8 cellular contexts compared by ENCODE assay signal in genomic region chr3:195905970-195906864, GRCh38. TPM values are rescaled to one million over a fixed set of nuclear protein-coding genes. Genes with fewer than 3 reads are reported as not detected.
DNase-seq lines count a peak whose midpoint lies in the region; ATAC-seq and TF ChIP-seq lines count a peak whose summit lies in the region.

No MANE protein-coding gene starts in this region.

- TF ChIP-seq CTCF in Loucy (conservative IDR thresholded peaks at IDR 0.05; ENCODE audit: low read length): no peak

- no peaks in the 10 kb centered on the region for H3K27me3 Mint-ChIP-seq in activated naive CD8-positive, alpha-beta T cell treated with anti-CD3 and anti-CD28 coated beads, Interleukin-2, amount 50 U/mL, for 24 hours
- H3K27me3 Mint-ChIP-seq in naive B cell: no peaks in the 10 kb centered on the region

- peak overlapping the region; percentile 98 for H3K27ac Mint-ChIP-seq in activated naive CD8-positive, alpha-beta T cell treated with anti-CD3 and anti-CD28 coated beads, Interleukin-2, amount 50 U/mL, for 24 hours
- peak overlapping the region; percentile 100 for H3K27ac Mint-ChIP-seq in naive B cell

- H3K36me3 Mint-ChIP-seq in activated naive CD8-positive, alpha-beta T cell treated with anti-CD3 and anti-CD28 coated beads, Interleukin-2, amount 50 U/mL, for 24 hours (ENCODE audit: low read depth): peaks cover 2% of the 10 kb centered on the region
- no peaks in the 10 kb centered on the region for H3K36me3 Mint-ChIP-seq in naive B cell

- H3K9me3 Mint-ChIP-seq in activated naive CD8-positive, alpha-beta T cell treated with anti-CD3 and anti-CD28 coated beads, Interleukin-2, amount 50 U/mL, for 24 hours: no peaks in the 10 kb centered on the region
- H3K9me3 Mint-ChIP-seq in naive B cell: no peaks in the 10 kb centered on the region

- peak overlapping the region; percentile 97 for H3K4me2 ChIP-seq in Loucy (ENCODE audit: low read depth, low read length, poor library complexity, severe bottlenecking)

- H3K9me3 ChIP-seq in Loucy (ENCODE audit: insufficient read depth, low read depth, low read length): no peaks in the 10 kb centered on the region

- peak overlapping the region; percentile 73 for H3K4me3 ChIP-seq in Loucy (ENCODE audit: low read length, poor library complexity, severe bottlenecking)

- peak; percentile 26 for DNase-seq in COLO668 (lab: John Stamatoyannopoulos, UW; ENCODE audit: unreplicated experiment)
- no peak for DNase-seq in activated naive CD8-positive, alpha-beta T cell treated with anti-CD3 and anti-CD28 coated beads, Interleukin-2, amount 50 U/mL, for 24 hours
- DNase-seq in naive B cell: no peak
- no peak for DNase-seq in GF-D8 (lab: John Stamatoyannopoulos, UW)
- no peak for DNase-seq in activated gamma-delta T cell treated with Interleukin-2 at 50 U/mL for 16 hours
- no peak for DNase-seq in KBM-7
- DNase-seq in HK-2 (ENCODE audit: unreplicated experiment): no peak

- no peaks in the 10 kb centered on the region for H3K36me3 ChIP-seq in Loucy (ENCODE audit: insufficient read depth, low read length)

- H3K4me3 Mint-ChIP-seq in activated naive CD8-positive, alpha-beta T cell treated with anti-CD3 and anti-CD28 coated beads, Interleukin-2, amount 50 U/mL, for 24 hours: peak overlapping the region; percentile 87
- peak overlapping the region; percentile 91 to 98 (median 95) for H3K4me3 Mint-ChIP-seq in naive B cell

- in situ Hi-C loops in KBM-7 (cut with MboI; ENCODE audit: low pct_unique_long_range_greater_than_20kb, low sequenced_read_pairs): no loop called here

- H3K27me3 ChIP-seq in Loucy (ENCODE audit: insufficient read depth, low read length, poor library complexity, severe bottlenecking): no peaks in the 10 kb centered on the region

- peaks cover 72% of the 10 kb centered on the region for H3K79me2 ChIP-seq in Loucy (ENCODE audit: insufficient read depth, low read length)

- no peaks in the 10 kb centered on the region for H3K9me2 ChIP-seq in Loucy (replicated peaks; ENCODE audit: low read depth, low read length)

- H3F3A ChIP-seq in Loucy (ENCODE audit: low read depth): peaks cover 8% of the 10 kb centered on the region; the same call in 1 of the 2 replicates

- ATAC-seq in activated naive CD8-positive, alpha-beta T cell treated with anti-CD3 and anti-CD28 coated beads, Interleukin-2, amount 50 U/mL, for 24 hours: no peak
- ATAC-seq in naive B cell (ENCODE audit: low read depth in 2 of 2): peak; percentile 1 to 4

- H2AFZ ChIP-seq in Loucy (ENCODE audit: low read length): no peak overlapping the region

- H4K20me1 ChIP-seq in Loucy (ENCODE audit: insufficient read depth, low read length, poor library complexity, severe bottlenecking): peaks cover 28% of the 10 kb centered on the region

- peaks cover 64% of the 10 kb centered on the region for H3K4me1 ChIP-seq in Loucy (ENCODE audit: insufficient read depth, low read length, poor library complexity, severe bottlenecking)

- peaks cover 72% of the 10 kb centered on the region for H3K4me1 Mint-ChIP-seq in activated naive CD8-positive, alpha-beta T cell treated with anti-CD3 and anti-CD28 coated beads, Interleukin-2, amount 50 U/mL, for 24 hours
- peaks cover 48 to 72% (median 66%) of the 10 kb centered on the region in 3 donors for H3K4me1 Mint-ChIP-seq in naive B cell

- peak overlapping the region; percentile 71 for H3K9ac ChIP-seq in Loucy (ENCODE audit: low read depth, low read length, poor library complexity, severe bottlenecking)

RNA-seq across cellular contexts. Expression of gene TNK2, which starts 2.1 kb away (rescaled TPM):
- 1 to 10 TPM; 1.1 to 4.8 (median 2.3) TPM for polyA plus RNA-seq in naive B cell (ENCODE audit: low read depth in 6 of 6)
